8 cellular contexts compared by ENCODE assay signal in genomic region chr19:47035495-47036232, GRCh38. TPM values are rescaled to one million over a fixed set of nuclear protein-coding genes. Genes with fewer than 3 reads are reported as not detected.
DNase-seq lines count a peak whose midpoint lies in the region; ATAC-seq and TF ChIP-seq lines count a peak whose summit lies in the region.

No MANE protein-coding gene starts in this region.

- TF ChIP-seq CTCF in heart right ventricle (IDR thresholded peaks at IDR 0.05) (peak; percentile 91 to 99 (median 97)), upper lobe of left lung (IDR thresholded peaks at IDR 0.05) (peak; percentile 96 to 98 (median 98))

- peak; percentile 84 for ATAC-seq in HG02588 (IDR thresholded peaks at IDR 0.05; ENCODE audit: unreplicated experiment)
- peak; percentile 87 to 95 (median 92) for ATAC-seq in heart right ventricle
- ATAC-seq in upper lobe of left lung (ENCODE audit: low FRiP score in 2 of 2): peak; percentile 96 to 97

- DNase-seq in GM04504 (ENCODE audit: low read depth): peak; percentile 46
- DNase-seq in NCI-H1417 treated with DMSO at 0.1 percent for 48 hours (lab: John Stamatoyannopoulos, UW): peak; percentile 64
- peak; percentile 90 for DNase-seq in SW480 (ENCODE audit: low spot score)
- peak; percentile 92 for DNase-seq in adipocyte (ENCODE audit: low read depth)
- DNase-seq in heart right ventricle: peak; percentile 82 to 90
- peak; percentile 94 for DNase-seq in posterior vena cava (ENCODE audit: low spot score)
- peak; percentile 91 to 99 for DNase-seq in upper lobe of left lung

- H3K9ac ChIP-seq in adipocyte (ENCODE audit: low read length): peak overlapping the region; percentile 81

- peak overlapping the region; percentile 82 for H3K4me3 ChIP-seq in adipocyte (ENCODE audit: low read length)
- peak overlapping the region; percentile 1 to 57 (median 48) for H3K4me3 ChIP-seq in heart right ventricle
- peak overlapping the region in 3 of 4 donors; percentile 36 to 48 (median 44) for H3K4me3 ChIP-seq in upper lobe of left lung

- peaks cover 17% of the 10 kb centered on the region for H3K4me1 ChIP-seq in adipocyte (ENCODE audit: control insufficient read depth, insufficient read depth, low read length)
- H3K4me1 ChIP-seq in heart right ventricle: peaks cover 0 to 17% (median 9%) of the 10 kb centered on the region in 9 donors
- peaks cover 13 to 17% (median 17%) of the 10 kb centered on the region in 4 donors for H3K4me1 ChIP-seq in upper lobe of left lung

- H3K27me3 ChIP-seq in adipocyte (replicated peaks; ENCODE audit: control insufficient read depth, insufficient read depth, low read length) (no peaks in the 10 kb centered on the region), heart right ventricle (peaks cover 0 to 22% (median 20%) of the 10 kb centered on the region in 7 donors), upper lobe of left lung (peaks cover 0 to 5% (median 0%) of the 10 kb centered on the region in 4 donors)

- H3K27ac ChIP-seq in heart right ventricle: peak overlapping the region in 1 of 10 donors; percentile 26
- H3K27ac ChIP-seq in upper lobe of left lung: peak overlapping the region in 3 of 4 donors; percentile 24 to 70 (median 36)

- H3K36me3 ChIP-seq in adipocyte (ENCODE audit: control insufficient read depth, insufficient read depth, low read length, severe bottlenecking) (no peaks in the 10 kb centered on the region), heart right ventricle (no peaks in the 10 kb centered on the region), upper lobe of left lung (no peaks in the 10 kb centered on the region)

- WGBS in heart right ventricle, 2 donors: 1 to 2% methylated on average over 34 of the region's 34 CpGs
- 1 to 2% methylated on average over 32 to 34 of the region's 34 CpGs for WGBS in upper lobe of left lung, 2 donors

- peak in 2 of 4 donors; percentile 25 to 54 for TF ChIP-seq POLR2A in upper lobe of left lung (IDR thresholded peaks at IDR 0.05)

- H3K9me3 ChIP-seq in adipocyte (ENCODE audit: control insufficient read depth, low read length) (no peaks in the 10 kb centered on the region), heart right ventricle (no peaks in the 10 kb centered on the region), upper lobe of left lung (no peaks in the 10 kb centered on the region)

- no peak for TF ChIP-seq EP300 in upper lobe of left lung (IDR thresholded peaks at IDR 0.05)

- intact Hi-C loops in heart right ventricle (cut with DNase I) (loop anchor here in 9 of 10 donors (2.0 to 10.0 kb wide), 6 partner anchors 23 to 97 kb away; partner anchors contain the start of gene SAE1 (in 1 of the 9)), posterior vena cava (cut with DNase I) (loop anchor here in 1 of 2 donors (10.0 kb wide), 1 partner anchor 89 kb away; no protein-coding TSS in a partner anchor)

RNA-seq across cellular contexts. Expression of gene TMEM160, which starts 12.8 kb away (rescaled TPM):
- total RNA-seq in heart right ventricle: 10 to 100 TPM; 17.9 to 34.1 (median 23.7) TPM
- polyA plus RNA-seq in heart right ventricle: 10 to 100 TPM; 15.4 to 83.8 TPM
- total RNA-seq in posterior vena cava: 10 to 100 TPM; 23.8 to 25.2 TPM
- total RNA-seq in upper lobe of left lung: 10 to 100 TPM; 11.5 to 82.8 (median 49.4) TPM

RNA-seq across cellular contexts. Expression of gene NPAS1, which starts 16.0 kb away (rescaled TPM):
- total RNA-seq in heart right ventricle (1 to 10 TPM in 1 of 10 donors, under 1 TPM in 7, not detected in 2; 0.17 to 1.3 (median 0.37) TPM), posterior vena cava (under 1 TPM; 0.38 to 0.74 TPM), upper lobe of left lung (10 to 100 TPM in 1 of 6 donors, 1 to 10 TPM in 3, under 1 TPM in 1, not detected in 1; 0.30 to 13.6 (median 1.1) TPM)
- 1 to 10 TPM in 1 of 2 donors, under 1 TPM in 1; 0.64 to 1.1 TPM for polyA plus RNA-seq in heart right ventricle
